In genomic region chr3:42839616-42840015, GRCh38 we compare ENCODE assay signal across 9 cellular contexts. TPM values are rescaled to one million over a fixed set of nuclear protein-coding genes. Genes with fewer than 3 reads are reported as not detected.
DNase-seq lines count a peak whose midpoint lies in the region; ATAC-seq, FAIRE-seq and TF ChIP-seq lines count a peak whose summit lies in the region.
"Had no signal": no experiment of that assay in that cellular context is flagged by ENCODE, and none has a peak within 500 bp of the region (broad histone marks: within the 10 kb centered on the region; RNA-seq: fewer than 3 reads in every experiment).

No MANE protein-coding gene starts in this region.

- TF ChIP-seq POLR2A in gastroesophageal sphincter (IDR thresholded peaks at IDR 0.05), result no peak

- FAIRE-seq in D721Med (lab: Jason Lieb, UNC), result no peak
- FAIRE-seq in pancreas (lab: Jason Lieb, UNC), result no peak

- H3K4me3 Mint-ChIP-seq in activated T-helper 2 cell treated with anti-CD3 and anti-CD28 coated beads, Interferon-gamma antibody, Interleukin-2, Interleukin-4, amounts not matched to agents 10 μg/mL and 5 μg/mL and 100 μg/mL, durations not matched to agents 14 hours and 24 hours and 36 hours (ENCODE audit: low read depth), result no peak overlapping the region
- H3K4me3 Mint-ChIP-seq: dendritic cell treated with granulocyte-macrophage colony-stimulating factor and Interleukin-4, amounts not matched to agents 40 ng/mL and 50 ng/mL, for 4 days had no signal

- peaks cover 5% of the 10 kb centered on the region for H3K27me3 Mint-ChIP-seq in activated T-helper 2 cell treated with anti-CD3 and anti-CD28 coated beads, Interferon-gamma antibody, Interleukin-2, Interleukin-4, amounts not matched to agents 10 μg/mL and 5 μg/mL and 100 μg/mL, durations not matched to agents 14 hours and 24 hours and 36 hours (ENCODE audit: low read depth)
- H3K27me3 Mint-ChIP-seq: dendritic cell treated with granulocyte-macrophage colony-stimulating factor and Interleukin-4, amounts not matched to agents 40 ng/mL and 50 ng/mL, for 4 days had no signal

- no peaks in the 10 kb centered on the region for H3K36me3 Mint-ChIP-seq in activated T-helper 2 cell treated with anti-CD3 and anti-CD28 coated beads, Interferon-gamma antibody, Interleukin-2, Interleukin-4, amounts not matched to agents 10 μg/mL and 5 μg/mL and 100 μg/mL, durations not matched to agents 14 hours and 24 hours and 36 hours (ENCODE audit: low read depth)

- peaks cover 4% of the 10 kb centered on the region for H3K4me1 Mint-ChIP-seq in activated T-helper 2 cell treated with anti-CD3 and anti-CD28 coated beads, Interferon-gamma antibody, Interleukin-2, Interleukin-4, amounts not matched to agents 10 μg/mL and 5 μg/mL and 100 μg/mL, durations not matched to agents 14 hours and 24 hours and 36 hours (ENCODE audit: low read depth)

- no peaks in the 10 kb centered on the region for H3K9me3 ChIP-seq in gastroesophageal sphincter
- H3K9me3 ChIP-seq in pancreas, result no peaks in the 10 kb centered on the region

- DNase-seq in D721Med (ENCODE audit: insufficient read length, low spot score) (peak; percentile 27), NCI-H748 (lab: John Stamatoyannopoulos, UW; ENCODE audit: unreplicated experiment) (peak; percentile 65), pancreas (peak in 2 of 6 donors; percentile 25 to 53), DMS153 (lab: John Stamatoyannopoulos, UW) (no peak)
- DNase-seq in activated T-helper 2 cell treated with anti-CD3 and anti-CD28 coated beads, Interferon-gamma antibody, Interleukin-2, Interleukin-4, amounts not matched to agents 10 μg/mL and 5 μg/mL and 100 μg/mL, durations not matched to agents 14 hours and 24 hours and 36 hours (ENCODE audit: low spot score), result peak; percentile 16

- H3K9me3 Mint-ChIP-seq in activated T-helper 2 cell treated with anti-CD3 and anti-CD28 coated beads, Interferon-gamma antibody, Interleukin-2, Interleukin-4, amounts not matched to agents 10 μg/mL and 5 μg/mL and 100 μg/mL, durations not matched to agents 14 hours and 24 hours and 36 hours, result no peaks in the 10 kb centered on the region
- H3K9me3 Mint-ChIP-seq: dendritic cell treated with granulocyte-macrophage colony-stimulating factor and Interleukin-4, amounts not matched to agents 40 ng/mL and 50 ng/mL, for 4 days had no signal

- ATAC-seq in GM19035 (IDR thresholded peaks at IDR 0.05; ENCODE audit: unreplicated experiment) (peak; percentile 98), HG03135 (IDR thresholded peaks at IDR 0.05; ENCODE audit: unreplicated experiment) (peak; percentile 91), gastroesophageal sphincter (peak; percentile 72), pancreas (peak; percentile 90 to 99 (median 96))

- TF ChIP-seq EP300 in gastroesophageal sphincter (IDR thresholded peaks at IDR 0.05), result no peak

- intact Hi-C loops in activated T-helper 2 cell treated with anti-CD3 and anti-CD28 coated beads, Interferon-gamma antibody, Interleukin-2, Interleukin-4, amounts not matched to agents 10 μg/mL and 5 μg/mL and 100 μg/mL, durations not matched to agents 14 hours and 24 hours and 36 hours (cut with micrococcal nuclease), result loop anchor here (2.0 kb wide), 1 partner anchor 59 kb away; no protein-coding TSS in a partner anchor
- intact Hi-C loops in pancreas (cut with DNase I), result loop anchor here in 1 of 3 donors (5.0 kb wide), 1 partner anchor 57 kb away; no protein-coding TSS in a partner anchor

- peak; percentile 60 for TF ChIP-seq CTCF in D721Med (IDR thresholded peaks at IDR 0.05; ENCODE audit: insufficient read depth, missing control alignments)
- TF ChIP-seq CTCF in gastroesophageal sphincter (IDR thresholded peaks at IDR 0.05), result peak; percentile 75 to 96 (median 86)
- peak; percentile 27 to 84 (median 72) for TF ChIP-seq CTCF in pancreas (IDR thresholded peaks at IDR 0.05)

- H3K36me3 ChIP-seq in gastroesophageal sphincter (no peaks in the 10 kb centered on the region), pancreas (no peaks in the 10 kb centered on the region)

- H3K27ac Mint-ChIP-seq in activated T-helper 2 cell treated with anti-CD3 and anti-CD28 coated beads, Interferon-gamma antibody, Interleukin-2, Interleukin-4, amounts not matched to agents 10 μg/mL and 5 μg/mL and 100 μg/mL, durations not matched to agents 14 hours and 24 hours and 36 hours, result no peak overlapping the region
- H3K27ac Mint-ChIP-seq: dendritic cell treated with granulocyte-macrophage colony-stimulating factor and Interleukin-4, amounts not matched to agents 40 ng/mL and 50 ng/mL, for 4 days had no signal

- no peak overlapping the region for H3K4me3 ChIP-seq in gastroesophageal sphincter
- H3K4me3 ChIP-seq in pancreas, result no peak overlapping the region

- H3K4me1 ChIP-seq in gastroesophageal sphincter (peaks cover 11 to 57% (median 29%) of the 10 kb centered on the region in 3 donors), pancreas (no peaks in the 10 kb centered on the region)

- no peak overlapping the region for H3K27ac ChIP-seq in gastroesophageal sphincter
- no peak overlapping the region for H3K27ac ChIP-seq in pancreas

- H3K27me3 ChIP-seq in gastroesophageal sphincter (no peaks in the 10 kb centered on the region), pancreas (no peaks in the 10 kb centered on the region)

- WGBS in gastroesophageal sphincter (ENCODE audit: low coverage in 1 of 2), 2 donors, result 20 to 29% methylated on average over 5 to 7 of the region's 7 CpGs
- WGBS in pancreas, 2 donors, result 17 to 20% methylated on average over 7 of the region's 7 CpGs

RNA-seq across cellular contexts. Expression of gene ACKR2, which starts 30.4 kb away (rescaled TPM):
- total RNA-seq in activated T-helper 2 cell treated with anti-CD3 and anti-CD28 coated beads, Interferon-gamma antibody, Interleukin-2, Interleukin-4, amounts not matched to agents 10 μg/mL and 5 μg/mL and 100 μg/mL, durations not matched to agents 14 hours and 24 hours and 36 hours, result 0.44 and 1.0 TPM in 2 replicates
- total RNA-seq in gastroesophageal sphincter, result 1 to 10 TPM; 5.9 to 9.3 (median 7.4) TPM
- 1 to 10 TPM in 2 of 6 donors, under 1 TPM in 4; 0.37 to 1.7 (median 0.86) TPM for total RNA-seq in pancreas
- polyA plus RNA-seq in pancreas, result under 1 TPM; 0.09 to 0.80 TPM

RNA-seq across cellular contexts. Expression of gene HIGD1A, which starts 35.3 kb away (rescaled TPM):
- 85.9 and 88.5 TPM in 2 replicates for total RNA-seq in activated T-helper 2 cell treated with anti-CD3 and anti-CD28 coated beads, Interferon-gamma antibody, Interleukin-2, Interleukin-4, amounts not matched to agents 10 μg/mL and 5 μg/mL and 100 μg/mL, durations not matched to agents 14 hours and 24 hours and 36 hours
- 100 to 1,000 TPM; 173 to 657 (median 393) TPM for total RNA-seq in gastroesophageal sphincter
- total RNA-seq in pancreas, result 10 to 100 TPM; 14.6 to 34.9 (median 27.3) TPM
- polyA plus RNA-seq in pancreas, result 10 to 100 TPM; 32.4 to 56.6 TPM

RNA-seq across cellular contexts. Expression of gene CYP8B1, which starts 36.1 kb away (rescaled TPM):
- not detected in 2 replicates for total RNA-seq in activated T-helper 2 cell treated with anti-CD3 and anti-CD28 coated beads, Interferon-gamma antibody, Interleukin-2, Interleukin-4, amounts not matched to agents 10 μg/mL and 5 μg/mL and 100 μg/mL, durations not matched to agents 14 hours and 24 hours and 36 hours
- total RNA-seq in gastroesophageal sphincter (not detected), pancreas (under 1 TPM in 1 of 6 donors, not detected in 5; 0.22 TPM)
- polyA plus RNA-seq in pancreas, result not detected
